Comparison of ENCODE assay signal across 1 cellular context in the genomic region with DNA sequence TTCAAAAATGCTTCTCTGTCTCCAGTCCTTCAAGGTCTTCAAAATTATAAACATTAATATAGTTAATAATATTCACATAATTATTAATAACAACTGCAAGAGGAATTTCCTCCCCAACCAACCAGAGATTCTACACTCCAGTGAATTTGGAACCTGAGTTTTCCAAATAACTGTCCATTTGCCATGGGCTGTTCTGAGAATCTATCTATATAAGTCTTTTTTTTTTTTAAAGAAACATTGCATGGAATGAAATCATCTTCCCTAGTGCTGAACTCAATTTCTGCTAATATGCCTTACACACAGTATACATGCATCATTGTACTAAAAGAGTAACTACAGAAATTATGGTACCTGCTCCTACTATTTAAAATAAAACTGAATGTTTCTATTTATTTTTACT.
TF ChIP-seq lines count a peak whose summit lies in the region.

No MANE protein-coding gene starts in this region.

TF ChIP-seq in K562, 482 proteins besides CTCF, POLR2A, EP300 and RAD21 (continued from another document):
- TF ChIP-seq, protein P1, sequence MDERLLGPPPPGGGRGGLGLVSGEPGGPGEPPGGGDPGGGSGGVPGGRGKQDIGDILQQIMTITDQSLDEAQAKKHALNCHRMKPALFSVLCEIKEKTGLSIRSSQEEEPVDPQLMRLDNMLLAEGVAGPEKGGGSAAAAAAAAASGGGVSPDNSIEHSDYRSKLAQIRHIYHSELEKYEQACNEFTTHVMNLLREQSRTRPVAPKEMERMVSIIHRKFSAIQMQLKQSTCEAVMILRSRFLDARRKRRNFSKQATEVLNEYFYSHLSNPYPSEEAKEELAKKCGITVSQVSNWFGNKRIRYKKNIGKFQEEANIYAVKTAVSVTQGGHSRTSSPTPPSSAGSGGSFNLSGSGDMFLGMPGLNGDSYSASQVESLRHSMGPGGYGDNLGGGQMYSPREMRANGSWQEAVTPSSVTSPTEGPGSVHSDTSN (CRISPR knock-in tag; IDR thresholded peaks at IDR 0.05; ENCODE audit: low read depth), result no peak
- TF ChIP-seq, protein P1 (tag; conservative IDR thresholded peaks at IDR 0.05; ENCODE audit: low read depth), result no peak
